ENCODE assay signal across 14 cellular contexts in the genomic region with DNA sequence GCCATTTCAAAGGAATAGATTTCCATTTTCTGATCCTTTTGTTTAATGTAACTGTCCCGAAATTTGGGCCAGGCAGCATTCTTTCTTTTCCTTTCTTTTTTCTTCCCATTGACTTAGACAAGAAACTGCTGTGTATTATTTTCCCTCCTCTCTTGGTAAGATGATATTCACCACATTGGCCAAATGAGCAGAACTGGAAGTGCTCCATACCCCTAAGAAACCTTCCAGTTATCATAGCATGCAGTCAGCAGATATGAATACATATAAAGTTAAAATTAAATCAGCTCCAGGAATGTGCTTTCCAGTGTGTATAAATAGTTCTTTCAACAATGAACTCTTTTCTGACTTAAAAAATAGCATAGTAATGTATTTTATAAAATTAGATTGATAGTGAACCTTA.
"Had no signal": no experiment of that assay in that cellular context is flagged by ENCODE, and none has a peak within 500 bp of the region (broad histone marks: within the 10 kb centered on the region; RNA-seq: fewer than 3 reads in every experiment).

No MANE protein-coding gene starts in this region.

- H3K4me3 ChIP-seq: lower lobe of right lung, spleen, upper lobe of right lung had no signal

- H3K36me3 ChIP-seq: lower lobe of right lung, spleen, upper lobe of right lung had no signal

- ATAC-seq: lower lobe of right lung; stimulated activated naive B cell treated with anti-CD40 and anti-IgM and Interleukin-4, amounts not matched to agents 10 μg/mL and 1 μg/mL and 100 μg/mL, for 72 hours; upper lobe of right lung had no signal

- H3K9me3 ChIP-seq: lower lobe of right lung, upper lobe of right lung had no signal

- H3K27ac ChIP-seq: lower lobe of right lung, spleen, upper lobe of right lung had no signal

- DNase-seq: activated CD4-positive, alpha-beta T cell treated with anti-CD3 and anti-CD28 coated beads, Interleukin-2, amount 50 U/mL, for 4 hours; activated CD4-positive, CD25-positive, alpha-beta regulatory T cell treated with anti-CD3 and anti-CD28 coated beads, Interleukin-2, amount 50 U/mL, for 72 hours; activated effector memory CD4-positive, alpha-beta T cell treated with anti-CD3 and anti-CD28 coated beads, Interleukin-2, amount 50 U/mL, for 16 hours; activated T-cell treated with anti-CD3 and anti-CD28 coated beads, Interleukin-2, amount 50 U/mL, for 24 hours; anterior cingulate cortex; hypothalamus; kidney glomerular epithelial cell; lower lobe of right lung; spleen; stimulated activated CD4-positive, alpha-beta T cell treated with anti-CD3 and anti-CD28 coated beads, Interleukin-1b, Interleukin-23, amount 100 ng/mL, for 48 hours; stimulated activated naive B cell treated with anti-CD40 and anti-IgM and Interleukin-4, amounts not matched to agents 10 μg/mL and 1 μg/mL and 100 μg/mL, for 72 hours; substantia nigra; SW 1271; upper lobe of right lung had no signal
